ENCODE assay signal across 25 cellular contexts in genomic region chr1:171179323-171180227, GRCh38. TPM values are rescaled to one million over a fixed set of nuclear protein-coding genes. Genes with fewer than 3 reads are reported as not detected.
"Had no signal": no experiment of that assay in that cellular context is flagged by ENCODE, and none has a peak within 500 bp of the region (broad histone marks: within the 10 kb centered on the region; RNA-seq: fewer than 3 reads in every experiment).

No MANE protein-coding gene starts in this region.

- H3K9me3 ChIP-seq: body of pancreas, colonic mucosa, esophagus squamous epithelium, gastrocnemius medialis, pancreas, psoas muscle, right atrium auricular region, tibial nerve had no signal

- H3K36me3 ChIP-seq: cardiac muscle cell, colonic mucosa, esophagus squamous epithelium, gastrocnemius medialis, pancreas, right atrium auricular region, tibial nerve had no signal

- ATAC-seq: activated CD4-positive, alpha-beta T cell treated with anti-CD3 and anti-CD28 coated beads for 36 hours; activated CD8-positive, alpha-beta memory T cell treated with anti-CD3 and anti-CD28 coated beads, Interleukin-2, amount 10 ng/mL, durations not matched to agents 7 days and 5 days; activated CD8-positive, alpha-beta T cell treated with anti-CD3 and anti-CD28 coated beads, Interleukin-2, amount 10 ng/mL, durations not matched to agents 7 days and 5 days; activated naive CD8-positive, alpha-beta T cell treated with anti-CD3 and anti-CD28 coated beads, Interleukin-2, amount 50 U/mL, for 24 hours; body of pancreas; gastrocnemius medialis; naive thymus-derived CD4-positive, alpha-beta T cell; pancreas; psoas muscle had no signal

- H3K4me3 ChIP-seq: body of pancreas, cardiac muscle cell, colonic mucosa, esophagus squamous epithelium, gastrocnemius medialis, pancreas, psoas muscle, right atrium auricular region, tibial nerve had no signal

- H3K27me3 ChIP-seq: body of pancreas, cardiac muscle cell, colonic mucosa, esophagus squamous epithelium, gastrocnemius medialis, pancreas, right atrium auricular region, tibial nerve had no signal

- H3K27ac ChIP-seq: body of pancreas, cardiac muscle cell, colonic mucosa, epithelial cell of prostate, esophagus squamous epithelium, gastrocnemius medialis, pancreas, psoas muscle, right atrium auricular region, tibial nerve had no signal

- H3K4me1 ChIP-seq: body of pancreas, colonic mucosa, gastrocnemius medialis, pancreas, psoas muscle, right atrium auricular region had no signal

- DNase-seq: activated B cell treated with CpG ODN at 0.5 μM for 24 hours; activated CD4-positive, alpha-beta T cell treated with anti-CD3 and anti-CD28 coated beads for 36 hours; activated CD8-positive, alpha-beta memory T cell treated with anti-CD3 and anti-CD28 coated beads, Interleukin-2, amount 10 ng/mL, durations not matched to agents 7 days and 5 days; activated CD8-positive, alpha-beta T cell treated with anti-CD3 and anti-CD28 coated beads, Interleukin-2, amount 10 ng/mL, durations not matched to agents 7 days and 5 days; activated naive CD8-positive, alpha-beta T cell treated with anti-CD3 and anti-CD28 coated beads, Interleukin-2, amount 50 U/mL, for 24 hours; activated T-cell treated with anti-CD3 and anti-CD28 coated beads, Interleukin-2, amount 50 U/mL, for 48 hours; body of pancreas; cerebellar nuclear complex; colonic mucosa; effector CD8-positive, alpha-beta T cell; esophagus squamous epithelium; gastrocnemius medialis; glutamatergic neuron; mammary epithelial cell; naive thymus-derived CD4-positive, alpha-beta T cell; pancreas; psoas muscle; stimulated activated CD4-positive, alpha-beta T cell treated with anti-CD3 and anti-CD28 coated beads, Interleukin-15, amount 100 ng/mL, for 24 hours; stimulated activated naive CD4-positive, alpha-beta T cell; T-helper 2 cell had no signal

RNA-seq across cellular contexts. Expression of gene FMO2, which starts 5.5 kb away (rescaled TPM):
- polyA plus RNA-seq: cardiac muscle cell; mammary epithelial cell; naive thymus-derived CD4-positive, alpha-beta T cell; neural cell had no signal
